Comparison of ENCODE assay signal across 30 cellular contexts in genomic region chr3:113096158-113096893, GRCh38.
DNase-seq lines count a peak whose midpoint lies in the region; ATAC-seq, FAIRE-seq and TF ChIP-seq lines count a peak whose summit lies in the region.
"Had no signal": no experiment of that assay in that cellular context is flagged by ENCODE, and none has a peak within 500 bp of the region (broad histone marks: within the 10 kb centered on the region; RNA-seq: fewer than 3 reads in every experiment).

No MANE protein-coding gene starts in this region.

- in situ Hi-C loops in GM23248 (cut with MboI): no loop called here

- H3K36me3 ChIP-seq in GM23248 (ENCODE audit: low read depth) (no peaks in the 10 kb centered on the region), astrocyte (ENCODE audit: insufficient read depth, low read length) (no peaks in the 10 kb centered on the region), neuronal stem cell (replicated peaks in 1 of 2; ENCODE audit: control insufficient read depth in 2 of 2, insufficient read depth in 2 of 2, low read length in 2 of 2) (no peaks in the 10 kb centered on the region)
- H3K36me3 ChIP-seq in naive thymus-derived CD4-positive, alpha-beta T cell (ENCODE audit: control insufficient read depth in 2 of 3, insufficient read depth in 3 of 3, low read length in 3 of 3): no peaks in the 10 kb centered on the region
- H3K36me3 ChIP-seq: heart right ventricle, neutrophil, vagina had no signal

- H3K9ac ChIP-seq in GM23248 (no peak overlapping the region), astrocyte (ENCODE audit: low read length) (no peak overlapping the region), neuronal stem cell (ENCODE audit: low read depth, low read length, poor library complexity) (no peak overlapping the region)

- H2AK5ac ChIP-seq in neuronal stem cell (ENCODE audit: low read depth, low read length): no peak overlapping the region

- H3K4me3 ChIP-seq in GM23248: no peak overlapping the region
- no peak overlapping the region for H3K4me3 ChIP-seq in astrocyte (ENCODE audit: insufficient read depth, low read depth, low read length)
- H3K4me3 ChIP-seq in neuronal stem cell (ENCODE audit: low read length in 2 of 2): no peak overlapping the region
- H3K4me3 ChIP-seq in naive thymus-derived CD4-positive, alpha-beta T cell (ENCODE audit: low read length): no peak overlapping the region
- H3K4me3 ChIP-seq: heart right ventricle, mucosa of descending colon, psoas muscle, skin epidermis, vagina had no signal

- H3K4me3 Mint-ChIP-seq in astrocyte (ENCODE audit: unreplicated experiment): no peak overlapping the region
- H3K4me3 Mint-ChIP-seq in naive thymus-derived CD4-positive, alpha-beta T cell: no peak overlapping the region
- H3K4me3 Mint-ChIP-seq: activated T-cell treated with anti-CD3 and anti-CD28 coated beads, Interleukin-2, amount 50 U/mL, for 4 hours; CD4-positive, CD25-positive, alpha-beta regulatory T cell; HFFc6; stimulated activated effector memory CD8-positive, alpha-beta T cell treated with anti-CD3 and anti-CD28 coated beads, Interleukin-12 subunit alpha, Interleukin-12 subunit beta, amount 100 ng/mL, for 72 hours; T-cell had no signal

- intact Hi-C loops in naive thymus-derived CD4-positive, alpha-beta T cell (cut with micrococcal nuclease): no loop called here

- H4K20me1 ChIP-seq in GM23248 (ENCODE audit: insufficient read depth) (no peaks in the 10 kb centered on the region), astrocyte (ENCODE audit: insufficient read depth, low read length) (no peaks in the 10 kb centered on the region)

- no peaks in the 10 kb centered on the region for H3K9me2 ChIP-seq in GM23248 (ENCODE audit: insufficient read depth)

- H3K4me2 ChIP-seq in GM23248 (ENCODE audit: unreplicated experiment): no peak overlapping the region
- H3K4me2 ChIP-seq in astrocyte (ENCODE audit: low read length): peak overlapping the region; percentile 8
- H3K4me2 ChIP-seq in neuronal stem cell (ENCODE audit: insufficient read depth, low read length, poor library complexity, severe bottlenecking): no peak overlapping the region

- no peak overlapping the region for H3K23ac ChIP-seq in neuronal stem cell (ENCODE audit: low read depth, low read length, poor library complexity)

- no peak for ATAC-seq in naive thymus-derived CD4-positive, alpha-beta T cell
- ATAC-seq: activated T-cell treated with anti-CD3 and anti-CD28 coated beads, Interleukin-2, amount 50 U/mL, for 4 hours; esophagus mucosa; heart right ventricle; mucosa of descending colon; psoas muscle; stimulated activated effector memory CD8-positive, alpha-beta T cell treated with anti-CD3 and anti-CD28 coated beads, Interleukin-12 subunit alpha, Interleukin-12 subunit beta, amount 100 ng/mL, for 72 hours; T-cell had no signal

- H2BK120ac ChIP-seq in neuronal stem cell (ENCODE audit: low read depth, low read length): no peak overlapping the region

- H4K8ac ChIP-seq in neuronal stem cell (ENCODE audit: low read depth, low read length): no peak overlapping the region

- no peak overlapping the region for H4K91ac ChIP-seq in neuronal stem cell (ENCODE audit: low read depth, low read length, poor library complexity)

- no peaks in the 10 kb centered on the region for H3K79me1 ChIP-seq in neuronal stem cell (ENCODE audit: low read depth, low read length)

- no peaks in the 10 kb centered on the region for H3K27me3 Mint-ChIP-seq in astrocyte (ENCODE audit: low read depth, unreplicated experiment)
- peaks cover 0 to 3% (median 0%) of the 10 kb centered on the region in 5 donors for H3K27me3 Mint-ChIP-seq in naive thymus-derived CD4-positive, alpha-beta T cell
- H3K27me3 Mint-ChIP-seq: CD4-positive, CD25-positive, alpha-beta regulatory T cell; T-cell had no signal

- no peak overlapping the region for H2BK12ac ChIP-seq in neuronal stem cell (ENCODE audit: low read length)

- H3K79me2 ChIP-seq in GM23248 (ENCODE audit: insufficient read depth) (no peaks in the 10 kb centered on the region), astrocyte (ENCODE audit: insufficient read depth, low read length) (no peaks in the 10 kb centered on the region)

- POLR2A ChIA-PET in naive thymus-derived CD4-positive, alpha-beta T cell (lab: Charles Lee): no interaction called here

- H3K9me3 ChIP-seq in GM23248 (ENCODE audit: low read depth) (no peaks in the 10 kb centered on the region), astrocyte (ENCODE audit: insufficient read depth, low read depth, low read length) (no peaks in the 10 kb centered on the region), neuronal stem cell (replicated peaks in 1 of 2; ENCODE audit: control insufficient read depth in 2 of 2, insufficient read depth in 1 of 2, low read depth in 1 of 2, low read length in 2 of 2) (peaks cover 0 to 3% of the 10 kb centered on the region in 2 donors)
- H3K9me3 ChIP-seq in naive thymus-derived CD4-positive, alpha-beta T cell (ENCODE audit: control insufficient read depth in 2 of 3, low read length in 3 of 3): no peaks in the 10 kb centered on the region
- H3K9me3 ChIP-seq: mucosa of descending colon, neutrophil, psoas muscle, vagina had no signal

- H3K4me1 ChIP-seq in GM23248 (ENCODE audit: insufficient read depth): peaks cover 26% of the 10 kb centered on the region
- peaks cover 18% of the 10 kb centered on the region for H3K4me1 ChIP-seq in astrocyte (ENCODE audit: insufficient read depth, low read length)
- H3K4me1 ChIP-seq in neuronal stem cell (ENCODE audit: control insufficient read depth in 2 of 2, insufficient read depth in 1 of 2, low read depth in 1 of 2, low read length in 2 of 2): peaks cover 14 to 15% of the 10 kb centered on the region in 2 donors
- H3K4me1 ChIP-seq in naive thymus-derived CD4-positive, alpha-beta T cell (ENCODE audit: control insufficient read depth in 2 of 2, insufficient read depth in 2 of 2, low read length in 2 of 2): no peaks in the 10 kb centered on the region
- H3K4me1 ChIP-seq: heart right ventricle, psoas muscle, vagina had no signal

- H2BK15ac ChIP-seq in neuronal stem cell (ENCODE audit: low read length): no peak overlapping the region

- no peak overlapping the region for H3K18ac ChIP-seq in neuronal stem cell (ENCODE audit: low read length)

- no peak overlapping the region for H3K27ac ChIP-seq in GM23248
- no peak overlapping the region for H3K27ac ChIP-seq in astrocyte (ENCODE audit: low read depth, low read length)
- peak overlapping the region; percentile 60 for H3K27ac ChIP-seq in neuronal stem cell (replicated peaks; ENCODE audit: low read length)
- no peak overlapping the region for H3K27ac ChIP-seq in naive thymus-derived CD4-positive, alpha-beta T cell (ENCODE audit: low read depth, low read length)
- H3K27ac ChIP-seq: heart right ventricle, neutrophil, psoas muscle, skin epidermis, vagina had no signal

- H2BK5ac ChIP-seq in neuronal stem cell (ENCODE audit: low read length): no peak overlapping the region

- H3K14ac ChIP-seq in neuronal stem cell (ENCODE audit: low read length): no peak overlapping the region

- no peak overlapping the region for H3K4ac ChIP-seq in neuronal stem cell (ENCODE audit: low read length)

- H3K27me3 ChIP-seq in GM23248 (replicated peaks; ENCODE audit: insufficient read depth) (0 out of 2 replicates have a peak, but pooled peaks cover 4% of the 10 kb centered on the region), astrocyte (ENCODE audit: insufficient read depth, low read length) (peaks cover 3% of the 10 kb centered on the region), neuronal stem cell (ENCODE audit: control insufficient read depth in 3 of 3, insufficient read depth in 3 of 3, low read depth in 1 of 3, low read length in 3 of 3) (no peaks in the 10 kb centered on the region)
- H3K27me3 ChIP-seq in naive thymus-derived CD4-positive, alpha-beta T cell (ENCODE audit: control insufficient read depth in 2 of 2, insufficient read depth in 2 of 2, low read length in 2 of 2): no peaks in the 10 kb centered on the region
- H3K27me3 ChIP-seq: heart right ventricle, neutrophil, vagina had no signal

- TF ChIP-seq CTCF in astrocyte (IDR thresholded peaks at IDR 0.05; ENCODE audit: insufficient read depth, low read depth, low read length): no peak

- CTCF ChIA-PET in naive thymus-derived CD4-positive, alpha-beta T cell (lab: Charles Lee): no interaction called here

- H3K9me3 Mint-ChIP-seq in astrocyte (ENCODE audit: unreplicated experiment): peaks cover 5% of the 10 kb centered on the region
- peaks cover 0 to 4% (median 0%) of the 10 kb centered on the region in 11 donors for H3K9me3 Mint-ChIP-seq in naive thymus-derived CD4-positive, alpha-beta T cell
- H3K9me3 Mint-ChIP-seq: activated T-cell treated with anti-CD3 and anti-CD28 coated beads, Interleukin-2, amount 50 U/mL, for 4 hours; HFFc6; stimulated activated effector memory CD8-positive, alpha-beta T cell treated with anti-CD3 and anti-CD28 coated beads, Interleukin-12 subunit alpha, Interleukin-12 subunit beta, amount 100 ng/mL, for 72 hours had no signal

- H3K4me1 Mint-ChIP-seq in astrocyte (ENCODE audit: low read depth, unreplicated experiment): peaks cover 30% of the 10 kb centered on the region
- peaks cover 0 to 2% (median 0%) of the 10 kb centered on the region in 7 donors for H3K4me1 Mint-ChIP-seq in naive thymus-derived CD4-positive, alpha-beta T cell
- H3K4me1 Mint-ChIP-seq: CD4-positive, CD25-positive, alpha-beta regulatory T cell; stimulated activated effector memory CD8-positive, alpha-beta T cell treated with anti-CD3 and anti-CD28 coated beads, Interleukin-12 subunit alpha, Interleukin-12 subunit beta, amount 100 ng/mL, for 72 hours; T-cell had no signal

- H3F3A ChIP-seq in GM23248 (ENCODE audit: insufficient read depth): peaks cover 31% of the 10 kb centered on the region

- peak; percentile 34 for FAIRE-seq in astrocyte (lab: Jason Lieb, UNC)
- FAIRE-seq: TTC549 had no signal

- 98 to 100% methylated on average over 2 of the region's 2 CpGs for WGBS in GM23248 (ENCODE audit: low coverage in 1 of 2, low lambda C conversion rate in 2 of 2, missing lambda C conversion rate in 2 of 2), 2 experiments
- WGBS in neuronal stem cell (ENCODE audit: extremely low coverage in 2 of 2, insufficient read length in 2 of 2, insufficient replicate concordance in 1 of 2), 2 donors: no CpG with 5 or more reads among the region's 2 CpGs

- DNase-seq in GM23248: peak; percentile 15
- DNase-seq in astrocyte (ENCODE audit: low read depth): peak; percentile 53
- DNase-seq in fibroblast of peridontal ligament (ENCODE audit: extremely low read depth): peak; percentile 80
- no peak for DNase-seq in neuronal stem cell (ENCODE audit: low spot score)
- DNase-seq in iPS-NIHi11 (ENCODE audit: low spot score): no peak
- no peak for DNase-seq in naive thymus-derived CD4-positive, alpha-beta T cell
- no peak for DNase-seq in NCI-H1105 treated with DMSO at 0.1 percent for 48 hours (lab: John Stamatoyannopoulos, UW)
- DNase-seq: activated CD4-positive, alpha-beta T cell treated with anti-CD3 and anti-CD28 coated beads for 1 hour; activated CD8-positive, alpha-beta memory T cell treated with anti-CD3 and anti-CD28 coated beads for 24 hours; activated naive CD4-positive, alpha-beta T cell treated with Interleukin-2 at 50 U/mL for 16 hours; activated T-cell treated with anti-CD3 and anti-CD28 coated beads, Interleukin-2, amount 50 U/mL, for 4 hours; CD4-positive, CD25-positive, alpha-beta regulatory T cell; cerebellar nuclear complex; effector memory CD4-positive, alpha-beta T cell; heart right ventricle; HFFc6; mucosa of descending colon; NCI-H1436; NCI-H2107; NCI-H510A; psoas muscle; SIG-M5; stimulated activated CD4-positive, alpha-beta T cell treated with anti-CD3 and anti-CD28 coated beads, Interleukin-2, amount 100 ng/mL, for 24 hours; T-cell had no signal

- peak overlapping the region; percentile 4 for H3K27ac Mint-ChIP-seq in astrocyte (ENCODE audit: unreplicated experiment)
- H3K27ac Mint-ChIP-seq in naive thymus-derived CD4-positive, alpha-beta T cell: no peak overlapping the region
- H3K27ac Mint-ChIP-seq: CD4-positive, CD25-positive, alpha-beta regulatory T cell; HFFc6; stimulated activated effector memory CD8-positive, alpha-beta T cell treated with anti-CD3 and anti-CD28 coated beads, Interleukin-12 subunit alpha, Interleukin-12 subunit beta, amount 100 ng/mL, for 72 hours; T-cell had no signal

- no peaks in the 10 kb centered on the region for H3K36me3 Mint-ChIP-seq in astrocyte (ENCODE audit: low read depth, unreplicated experiment)
- H3K36me3 Mint-ChIP-seq in naive thymus-derived CD4-positive, alpha-beta T cell: peaks cover 0 to 23% (median 13%) of the 10 kb centered on the region in 5 donors
- H3K36me3 Mint-ChIP-seq: CD4-positive, CD25-positive, alpha-beta regulatory T cell; stimulated activated effector memory CD8-positive, alpha-beta T cell treated with anti-CD3 and anti-CD28 coated beads, Interleukin-12 subunit alpha, Interleukin-12 subunit beta, amount 100 ng/mL, for 72 hours had no signal

- H2AFZ ChIP-seq in GM23248 (no peak overlapping the region), astrocyte (ENCODE audit: low read depth, low read length) (no peak overlapping the region), neuronal stem cell (ENCODE audit: low read length) (peak overlapping the region; percentile 76)

Comparison
In these comparisons a context has a peak if more than half of its experiments do, and no peak if none do; other contexts are left out.
1. DNase-seq: peak in GM23248 (single experiment), astrocyte (single experiment) and fibroblast of peridontal ligament (single experiment); none in neuronal stem cell (single experiment), iPS-NIHi11 (single experiment), naive thymus-derived CD4-positive, alpha-beta T cell (0 of 9) and NCI-H1105 treated with DMSO at 0.1 percent for 48 hours (single experiment).